8 cellular contexts compared by ENCODE assay signal in the genomic region with DNA sequence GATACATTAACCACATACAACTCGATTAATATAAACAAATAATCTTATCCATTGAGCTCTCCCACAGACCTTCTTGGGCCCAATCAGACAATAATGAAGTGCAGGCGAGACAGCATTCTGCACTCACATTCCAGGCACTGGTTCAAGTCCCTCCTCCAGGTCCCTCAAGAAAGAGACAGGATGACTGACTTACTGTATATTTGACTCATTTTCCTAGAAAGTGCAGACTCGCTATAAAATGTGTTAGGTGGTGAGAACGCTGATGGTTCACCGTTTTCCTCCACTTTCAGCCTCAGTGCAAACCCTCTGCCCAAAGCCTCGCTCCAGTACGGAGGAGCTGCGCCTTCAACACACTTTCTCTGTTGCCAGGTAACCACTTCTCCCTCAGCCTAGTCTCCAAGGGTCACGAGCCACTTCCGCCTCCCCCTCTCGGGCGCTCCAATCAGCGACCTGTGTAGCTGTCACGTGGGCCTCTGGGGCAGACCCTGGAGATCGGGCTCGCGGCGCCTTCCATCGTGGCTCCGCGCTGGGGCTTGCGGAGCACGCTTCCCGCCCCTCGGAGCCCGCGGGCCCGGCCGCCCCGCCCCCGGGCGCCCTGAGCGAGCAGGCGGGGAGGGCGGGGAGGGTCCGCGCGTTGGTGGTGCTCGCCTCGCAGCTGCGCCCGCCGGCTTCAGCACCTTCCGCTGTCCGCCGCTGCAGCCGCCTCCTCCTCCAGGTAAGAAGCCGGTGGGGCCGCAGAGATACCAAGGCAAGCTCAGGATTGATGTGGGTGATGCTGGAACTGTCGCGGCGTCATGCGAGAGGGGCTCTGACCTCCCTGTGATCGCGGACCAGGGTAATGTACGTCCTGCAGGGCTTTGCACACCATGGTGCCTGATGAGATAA. TPM values are rescaled to one million over a fixed set of nuclear protein-coding genes. Genes with fewer than 3 reads are reported as not detected.
A peak's percentile ranks its signal among the peaks of the same experiment; 100 is the strongest.
DNase-seq lines count a peak whose midpoint lies in the region; ATAC-seq and TF ChIP-seq lines count a peak whose summit lies in the region.

A gene (plus strand): TSS at position 477 of the 885 bp plus-strand sequence. CDS start 45,740 bp downstream, outside the sequence.

- peak within 1 kb of the TSS; percentile 69 for H3K27ac Mint-ChIP-seq in activated T-helper 1 cell treated with anti-CD3 and anti-CD28 coated beads, Interleukin-12 subunit alpha, Interleukin-12 subunit beta, Interleukin-2, Interleukin-4 antibody, amounts not matched to agents 30 ng/mL and 10 ng/mL and 1 ng/mL, durations not matched to agents 14 hours and 24 hours and 36 hours
- H3K27ac Mint-ChIP-seq in naive thymus-derived CD8-positive, alpha-beta T cell, result peak within 1 kb of the TSS in 9 of 10 donors; percentile 36 to 93 (median 77)
- no peak within 1 kb of the TSS for H3K27ac Mint-ChIP-seq in stimulated activated effector memory CD8-positive, alpha-beta T cell treated with anti-CD3 and anti-CD28 coated beads, Interleukin-12 subunit alpha, Interleukin-12 subunit beta, amount 100 ng/mL, for 72 hours

- DNase-seq in DMS153 (lab: John Stamatoyannopoulos, UW), result peak; percentile 95
- DNase-seq in KBM-7, result peak; percentile 96
- DNase-seq in RKO (ENCODE audit: low spot score), result peak; percentile 3
- peak; percentile 65 for DNase-seq in activated T-helper 1 cell treated with anti-CD3 and anti-CD28 coated beads, Interleukin-12 subunit alpha, Interleukin-12 subunit beta, Interleukin-2, Interleukin-4 antibody, amounts not matched to agents 30 ng/mL and 10 ng/mL and 1 ng/mL, durations not matched to agents 14 hours and 24 hours and 36 hours (ENCODE audit: low spot score)
- DNase-seq in fibroblast of mammary gland (ENCODE audit: low read depth), result peak; percentile 74
- peak; percentile 48 to 89 (median 73) for DNase-seq in naive thymus-derived CD8-positive, alpha-beta T cell
- DNase-seq in stimulated activated effector memory CD8-positive, alpha-beta T cell treated with anti-CD3 and anti-CD28 coated beads, Interleukin-12 subunit alpha, Interleukin-12 subunit beta, amount 100 ng/mL, for 72 hours (ENCODE audit: low spot score in 2 of 2), result peak; percentile 18 to 66

- H3K4me3 ChIP-seq in fibroblast of mammary gland (ENCODE audit: control insufficient read depth, low read depth, low read length), result peak within 1 kb of the TSS; percentile 65

- peak; percentile 100 for ATAC-seq in GM21723 (IDR thresholded peaks at IDR 0.05; ENCODE audit: unreplicated experiment)
- peak; percentile 95 to 96 for ATAC-seq in naive thymus-derived CD8-positive, alpha-beta T cell
- ATAC-seq in stimulated activated effector memory CD8-positive, alpha-beta T cell treated with anti-CD3 and anti-CD28 coated beads, Interleukin-12 subunit alpha, Interleukin-12 subunit beta, amount 100 ng/mL, for 72 hours, result peak; percentile 96

- peaks cover 15% of the 10 kb centered on the region for H3K27me3 Mint-ChIP-seq in activated T-helper 1 cell treated with anti-CD3 and anti-CD28 coated beads, Interleukin-12 subunit alpha, Interleukin-12 subunit beta, Interleukin-2, Interleukin-4 antibody, amounts not matched to agents 30 ng/mL and 10 ng/mL and 1 ng/mL, durations not matched to agents 14 hours and 24 hours and 36 hours (ENCODE audit: insufficient read depth)
- H3K27me3 Mint-ChIP-seq in naive thymus-derived CD8-positive, alpha-beta T cell, result peaks cover 0 to 10% (median 6%) of the 10 kb centered on the region in 5 donors

- peak within 1 kb of the TSS; percentile 89 for H3K4me3 Mint-ChIP-seq in activated T-helper 1 cell treated with anti-CD3 and anti-CD28 coated beads, Interleukin-12 subunit alpha, Interleukin-12 subunit beta, Interleukin-2, Interleukin-4 antibody, amounts not matched to agents 30 ng/mL and 10 ng/mL and 1 ng/mL, durations not matched to agents 14 hours and 24 hours and 36 hours
- H3K4me3 Mint-ChIP-seq in naive thymus-derived CD8-positive, alpha-beta T cell, result peak within 1 kb of the TSS; percentile 85 to 96 (median 92)
- H3K4me3 Mint-ChIP-seq in stimulated activated effector memory CD8-positive, alpha-beta T cell treated with anti-CD3 and anti-CD28 coated beads, Interleukin-12 subunit alpha, Interleukin-12 subunit beta, amount 100 ng/mL, for 72 hours, result peak within 1 kb of the TSS; percentile 69

- intact Hi-C loops in activated T-helper 1 cell treated with anti-CD3 and anti-CD28 coated beads, Interleukin-12 subunit alpha, Interleukin-12 subunit beta, Interleukin-2, Interleukin-4 antibody, amounts not matched to agents 30 ng/mL and 10 ng/mL and 1 ng/mL, durations not matched to agents 14 hours and 24 hours and 36 hours (cut with micrococcal nuclease), result loop anchor here (1.0 to 10.0 kb wide), 4 partner anchors 59 to 254 kb away; a partner anchor contains a TSS

- no peaks in the 10 kb centered on the region for H3K36me3 Mint-ChIP-seq in activated T-helper 1 cell treated with anti-CD3 and anti-CD28 coated beads, Interleukin-12 subunit alpha, Interleukin-12 subunit beta, Interleukin-2, Interleukin-4 antibody, amounts not matched to agents 30 ng/mL and 10 ng/mL and 1 ng/mL, durations not matched to agents 14 hours and 24 hours and 36 hours (ENCODE audit: low read depth)
- no peaks in the 10 kb centered on the region for H3K36me3 Mint-ChIP-seq in naive thymus-derived CD8-positive, alpha-beta T cell
- peaks cover 4% of the 10 kb centered on the region for H3K36me3 Mint-ChIP-seq in stimulated activated effector memory CD8-positive, alpha-beta T cell treated with anti-CD3 and anti-CD28 coated beads, Interleukin-12 subunit alpha, Interleukin-12 subunit beta, amount 100 ng/mL, for 72 hours

- TF ChIP-seq CTCF in fibroblast of mammary gland (conservative IDR thresholded peaks at IDR 0.05; ENCODE audit: control insufficient read depth, insufficient read depth, low read depth, low read length), result no peak

- peaks cover 13% of the 10 kb centered on the region for H3K4me1 Mint-ChIP-seq in activated T-helper 1 cell treated with anti-CD3 and anti-CD28 coated beads, Interleukin-12 subunit alpha, Interleukin-12 subunit beta, Interleukin-2, Interleukin-4 antibody, amounts not matched to agents 30 ng/mL and 10 ng/mL and 1 ng/mL, durations not matched to agents 14 hours and 24 hours and 36 hours (ENCODE audit: low read depth)
- H3K4me1 Mint-ChIP-seq in naive thymus-derived CD8-positive, alpha-beta T cell, result peaks cover 3 to 13% (median 11%) of the 10 kb centered on the region in 4 donors
- peaks cover 12% of the 10 kb centered on the region for H3K4me1 Mint-ChIP-seq in stimulated activated effector memory CD8-positive, alpha-beta T cell treated with anti-CD3 and anti-CD28 coated beads, Interleukin-12 subunit alpha, Interleukin-12 subunit beta, amount 100 ng/mL, for 72 hours

- in situ Hi-C loops in KBM-7 (cut with MboI; ENCODE audit: low pct_unique_long_range_greater_than_20kb, low sequenced_read_pairs), result no loop called here

- H3K9me3 Mint-ChIP-seq in activated T-helper 1 cell treated with anti-CD3 and anti-CD28 coated beads, Interleukin-12 subunit alpha, Interleukin-12 subunit beta, Interleukin-2, Interleukin-4 antibody, amounts not matched to agents 30 ng/mL and 10 ng/mL and 1 ng/mL, durations not matched to agents 14 hours and 24 hours and 36 hours, result no peaks in the 10 kb centered on the region
- H3K9me3 Mint-ChIP-seq in naive thymus-derived CD8-positive, alpha-beta T cell, result peaks cover 0 to 2% (median 0%) of the 10 kb centered on the region in 9 donors
- H3K9me3 Mint-ChIP-seq in stimulated activated effector memory CD8-positive, alpha-beta T cell treated with anti-CD3 and anti-CD28 coated beads, Interleukin-12 subunit alpha, Interleukin-12 subunit beta, amount 100 ng/mL, for 72 hours, result no peaks in the 10 kb centered on the region

- POLR2A ChIA-PET in naive thymus-derived CD8-positive, alpha-beta T cell (lab: Charles Lee), result interaction anchor here (0.8 kb wide), 1 partner anchor 130 kb away, joined by 3 read pairs; a partner anchor contains a TSS

RNA-seq across cellular contexts. Expression of the gene that starts here (rescaled TPM):
- 1.5 and 1.6 TPM in 2 replicates for total RNA-seq in activated T-helper 1 cell treated with anti-CD3 and anti-CD28 coated beads, Interleukin-12 subunit alpha, Interleukin-12 subunit beta, Interleukin-2, Interleukin-4 antibody, amounts not matched to agents 30 ng/mL and 10 ng/mL and 1 ng/mL, durations not matched to agents 14 hours and 24 hours and 36 hours
- 1 to 10 TPM in 1 of 2 experiments, under 1 TPM in 1; 0.63 to 1.5 TPM for total RNA-seq in naive thymus-derived CD8-positive, alpha-beta T cell
- under 1 TPM; 0.22 to 0.53 (median 0.50) TPM for polyA plus RNA-seq in naive thymus-derived CD8-positive, alpha-beta T cell

Comparison
In these comparisons a context has a peak if more than half of its experiments do, and no peak if none do; other contexts are left out.
1. Peak in every context shown above with its lines: DNase-seq, ATAC-seq and H3K4me3 ChIP-seq.
2. DNase-seq: peak in every context shown above with its lines; median percentile 96 in KBM-7; 95 in DMS153; 74 in fibroblast of mammary gland; 73 in naive thymus-derived CD8-positive, alpha-beta T cell; 65 in activated T-helper 1 cell treated with anti-CD3 and anti-CD28 coated beads, Interleukin-12 subunit alpha, Interleukin-12 subunit beta, Interleukin-2, Interleukin-4 antibody, amounts not matched to agents 30 ng/mL and 10 ng/mL and 1 ng/mL, durations not matched to agents 14 hours and 24 hours and 36 hours; 42 in stimulated activated effector memory CD8-positive, alpha-beta T cell treated with anti-CD3 and anti-CD28 coated beads, Interleukin-12 subunit alpha, Interleukin-12 subunit beta, amount 100 ng/mL, for 72 hours; 3 in RKO.